8 cellular contexts compared by ENCODE assay signal in the genomic region with DNA sequence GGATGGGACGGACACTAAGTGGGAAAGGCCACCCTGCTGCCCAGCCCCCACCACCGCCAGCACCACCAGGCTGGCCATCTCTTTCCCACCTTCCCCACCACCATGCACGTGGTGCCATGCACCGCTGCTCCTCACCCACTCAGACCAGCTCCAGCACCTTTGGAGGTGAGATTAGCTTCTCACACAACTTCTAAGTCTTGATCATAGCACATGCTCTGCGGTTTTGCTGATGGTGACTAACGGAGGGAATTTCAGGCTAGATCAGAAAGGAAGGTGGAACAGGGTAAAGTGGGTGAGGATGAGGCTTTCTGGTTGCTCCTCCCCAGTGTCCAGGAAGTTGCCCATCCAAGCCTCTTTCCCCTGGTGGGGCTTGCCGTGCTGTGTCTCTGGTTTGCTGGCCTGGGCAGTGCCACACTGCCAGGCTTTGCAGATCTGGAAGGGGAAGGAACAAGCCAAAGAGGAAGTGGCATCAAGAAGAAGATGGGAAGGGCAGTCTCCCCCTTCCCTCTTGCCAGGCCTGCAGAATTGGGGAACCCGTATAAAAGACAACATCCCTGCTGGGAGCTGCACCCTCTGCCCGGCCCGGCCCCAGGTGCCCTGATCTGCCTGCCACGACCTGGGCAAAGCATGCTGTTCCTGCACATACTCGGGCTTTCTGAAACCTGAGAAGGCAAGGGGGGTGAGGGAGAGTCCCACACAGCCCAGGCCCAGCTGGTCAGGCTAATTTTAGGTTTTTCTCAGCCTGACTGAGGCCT. TPM values are rescaled to one million over a fixed set of nuclear protein-coding genes. Genes with fewer than 3 reads are reported as not detected.
A peak's percentile ranks its signal among the peaks of the same experiment; 100 is the strongest.
DNase-seq lines count a peak whose midpoint lies in the region; ATAC-seq, FAIRE-seq and TF ChIP-seq lines count a peak whose summit lies in the region.

No MANE protein-coding gene starts in this region.

- no peak for FAIRE-seq in kidney (lab: Jason Lieb, UNC)

- CTCF ChIA-PET in activated CD4-positive, alpha-beta memory T cell treated with anti-CD3 and anti-CD28 coated beads for 36 hours (lab: Charles Lee), result interaction anchor here (0.9 to 2.9 kb wide), 5 partner anchors 9 to 129 kb away, joined by 3 to 20 read pairs (median 6); partner anchors contain the start of gene CAB39

- TF ChIP-seq POLR2A in GM15510 (IDR thresholded peaks at IDR 0.05; ENCODE audit: borderline replicate concordance, extremely low read depth, insufficient read length), result peak; percentile 29

- peak; percentile 56 for ATAC-seq in GM21390 (IDR thresholded peaks at IDR 0.05; ENCODE audit: unreplicated experiment)
- peak; percentile 38 for ATAC-seq in HG03565 (IDR thresholded peaks at IDR 0.05; ENCODE audit: unreplicated experiment)

- peak overlapping the region; percentile 87 for H3K27ac Mint-ChIP-seq in activated CD4-positive, alpha-beta memory T cell treated with anti-CD3 and anti-CD28 coated beads for 36 hours

- peak overlapping the region; percentile 28 for H3K4me3 Mint-ChIP-seq in activated CD4-positive, alpha-beta memory T cell treated with anti-CD3 and anti-CD28 coated beads for 36 hours

- H3K9me3 ChIP-seq in kidney (ENCODE audit: control insufficient read depth in 1 of 2, low read length in 2 of 2), result no peaks in the 10 kb centered on the region

- no peak overlapping the region for H3K27ac ChIP-seq in kidney (ENCODE audit: low read depth in 2 of 2, low read length in 2 of 2)

- peak; percentile 77 for DNase-seq in activated CD4-positive, alpha-beta memory T cell treated with anti-CD3 and anti-CD28 coated beads for 36 hours
- DNase-seq in iris pigment epithelial cell (ENCODE audit: low read depth) (peak; percentile 60), NCI-H1436 (lab: John Stamatoyannopoulos, UW) (no peak), mesenteric fat pad (ENCODE audit: low spot score) (no peak), kidney (no peak)

- H3K4me1 ChIP-seq in kidney (ENCODE audit: control insufficient read depth in 1 of 2, insufficient read depth in 1 of 2, low read depth in 1 of 2, low read length in 2 of 2), result peaks cover 5 to 6% of the 10 kb centered on the region in 2 donors

- H3K9ac ChIP-seq in kidney (ENCODE audit: low read length in 2 of 2), result no peak overlapping the region

- intact Hi-C loops in activated CD4-positive, alpha-beta memory T cell treated with anti-CD3 and anti-CD28 coated beads for 36 hours (cut with micrococcal nuclease), result loop anchor here (1.0 kb wide), 1 partner anchor 9 kb away; no protein-coding TSS in a partner anchor
- intact Hi-C loops in kidney (cut with DNase I), result no loop called here

- no peaks in the 10 kb centered on the region for H3K27me3 Mint-ChIP-seq in activated CD4-positive, alpha-beta memory T cell treated with anti-CD3 and anti-CD28 coated beads for 36 hours

- H3K4me1 Mint-ChIP-seq in activated CD4-positive, alpha-beta memory T cell treated with anti-CD3 and anti-CD28 coated beads for 36 hours (ENCODE audit: low read depth), result peaks cover 72% of the 10 kb centered on the region

- no peak overlapping the region for H3K4me3 ChIP-seq in kidney (ENCODE audit: low read length in 2 of 2)

- no peak for TF ChIP-seq CTCF in kidney (IDR thresholded peaks at IDR 0.05; ENCODE audit: borderline replicate concordance, extremely low read depth, insufficient read depth)

- H3K9me3 Mint-ChIP-seq in activated CD4-positive, alpha-beta memory T cell treated with anti-CD3 and anti-CD28 coated beads for 36 hours, result no peaks in the 10 kb centered on the region

- H3K36me3 Mint-ChIP-seq in activated CD4-positive, alpha-beta memory T cell treated with anti-CD3 and anti-CD28 coated beads for 36 hours, result no peaks in the 10 kb centered on the region

- H3K36me3 ChIP-seq in kidney (ENCODE audit: control insufficient read depth in 1 of 2, insufficient read depth in 2 of 2, low read length in 2 of 2), result no peaks in the 10 kb centered on the region

- POLR2A ChIA-PET in activated CD4-positive, alpha-beta memory T cell treated with anti-CD3 and anti-CD28 coated beads for 36 hours (lab: Charles Lee), result interaction anchor here (0.7 to 3.3 kb wide), 5 partner anchors 9 to 129 kb away, joined by 3 to 22 read pairs (median 4); partner anchors contain the start of gene CAB39

RNA-seq across cellular contexts. Expression of gene CAB39, which starts 44.3 kb away (rescaled TPM):
- 100 to 1,000 TPM; 128 to 129 TPM for total RNA-seq in activated CD4-positive, alpha-beta memory T cell treated with anti-CD3 and anti-CD28 coated beads for 36 hours
- total RNA-seq in mesenteric fat pad, result 94.0 TPM
- total RNA-seq in kidney, result 77.6 TPM
- 39.1 TPM for polyA plus RNA-seq in kidney (ENCODE audit: insufficient read depth, low read depth, low replicate concordance)

Comparison
In these comparisons a context has a peak if more than half of its experiments do, and no peak if none do; other contexts are left out.
1. DNase-seq: peak in activated CD4-positive, alpha-beta memory T cell treated with anti-CD3 and anti-CD28 coated beads for 36 hours (single experiment) and iris pigment epithelial cell (single experiment); none in NCI-H1436 (single experiment), mesenteric fat pad (single experiment) and kidney (single experiment).